ENCODE assay signal across 8 cellular contexts in the genomic region with DNA sequence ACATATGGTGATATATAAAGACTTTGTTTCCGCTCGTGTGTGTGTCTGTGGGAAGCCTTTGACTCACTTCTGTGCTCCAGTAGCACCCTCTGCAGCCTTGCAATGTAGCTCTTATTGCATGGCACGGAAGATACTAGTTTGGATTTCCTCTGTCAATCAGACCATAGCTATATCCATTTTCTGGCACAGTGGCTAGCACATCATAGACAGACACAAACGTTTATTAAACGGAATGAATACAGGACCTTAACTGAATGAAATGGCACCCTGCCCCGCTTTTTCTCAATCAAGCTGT.
DNase-seq lines count a peak whose midpoint lies in the region; ATAC-seq, FAIRE-seq and TF ChIP-seq lines count a peak whose summit lies in the region.

No MANE protein-coding gene starts in this region.

- intact Hi-C loops in natural killer cell (cut with micrococcal nuclease): no loop called here

- no peaks in the 10 kb centered on the region for H3K36me3 Mint-ChIP-seq in natural killer cell

- no peak for FAIRE-seq in HTR-8/SVneo (lab: Jason Lieb, UNC)

- no peaks in the 10 kb centered on the region for H3K27me3 Mint-ChIP-seq in natural killer cell (ENCODE audit: low read depth in 2 of 2)

- peaks cover 0 to 9% of the 10 kb centered on the region in 2 donors for H3K4me1 Mint-ChIP-seq in natural killer cell

- TF ChIP-seq CTCF in fibroblast of mammary gland (conservative IDR thresholded peaks at IDR 0.05; ENCODE audit: control insufficient read depth, insufficient read depth, low read depth, low read length) (peak; percentile 31), natural killer cell (IDR thresholded peaks at IDR 0.05) (no peak)

- peak overlapping the region; percentile 67 for H3K4me3 ChIP-seq in Jurkat, Clone E6-1 (ENCODE audit: low read length)
- peak overlapping the region; percentile 68 for H3K4me3 ChIP-seq in fibroblast of mammary gland (ENCODE audit: control insufficient read depth, low read depth, low read length)

- DNase-seq in AG08396 (ENCODE audit: low spot score): peak; percentile 20
- peak; percentile 56 for DNase-seq in Jurkat, Clone E6-1 (ENCODE audit: low read depth, low spot score)
- peak; percentile 12 for DNase-seq in activated CD4-positive, alpha-beta T cell treated with anti-CD3 and anti-CD28 coated beads, Interleukin-2, amount 50 U/mL, for 1 hour
- peak; percentile 71 for DNase-seq in fibroblast of mammary gland (ENCODE audit: low read depth)
- DNase-seq in natural killer cell: no peak
- no peak for DNase-seq in HTR-8/SVneo (ENCODE audit: insufficient read length, low spot score)

- peak overlapping the region; percentile 95 for H3K4me3 Mint-ChIP-seq in natural killer cell

- ATAC-seq in GM18498 (IDR thresholded peaks at IDR 0.05; ENCODE audit: unreplicated experiment) (peak; percentile 65), natural killer cell (peak; percentile 49 to 62 (median 57)), HG03565 (IDR thresholded peaks at IDR 0.05; ENCODE audit: unreplicated experiment) (no peak)

- H3K27ac Mint-ChIP-seq in natural killer cell: peak overlapping the region; percentile 62 to 89

- no peaks in the 10 kb centered on the region for H3K9me3 Mint-ChIP-seq in natural killer cell

Comparison
In these comparisons a context has a peak if more than half of its experiments do, and no peak if none do; other contexts are left out.
1. DNase-seq: peak in AG08396 (single experiment), Jurkat, Clone E6-1 (single experiment), activated CD4-positive, alpha-beta T cell treated with anti-CD3 and anti-CD28 coated beads, Interleukin-2, amount 50 U/mL, for 1 hour (single experiment) and fibroblast of mammary gland (single experiment); none in natural killer cell (single experiment) and HTR-8/SVneo (single experiment).